ENCODE assay signal across 8 cellular contexts in the genomic region with DNA sequence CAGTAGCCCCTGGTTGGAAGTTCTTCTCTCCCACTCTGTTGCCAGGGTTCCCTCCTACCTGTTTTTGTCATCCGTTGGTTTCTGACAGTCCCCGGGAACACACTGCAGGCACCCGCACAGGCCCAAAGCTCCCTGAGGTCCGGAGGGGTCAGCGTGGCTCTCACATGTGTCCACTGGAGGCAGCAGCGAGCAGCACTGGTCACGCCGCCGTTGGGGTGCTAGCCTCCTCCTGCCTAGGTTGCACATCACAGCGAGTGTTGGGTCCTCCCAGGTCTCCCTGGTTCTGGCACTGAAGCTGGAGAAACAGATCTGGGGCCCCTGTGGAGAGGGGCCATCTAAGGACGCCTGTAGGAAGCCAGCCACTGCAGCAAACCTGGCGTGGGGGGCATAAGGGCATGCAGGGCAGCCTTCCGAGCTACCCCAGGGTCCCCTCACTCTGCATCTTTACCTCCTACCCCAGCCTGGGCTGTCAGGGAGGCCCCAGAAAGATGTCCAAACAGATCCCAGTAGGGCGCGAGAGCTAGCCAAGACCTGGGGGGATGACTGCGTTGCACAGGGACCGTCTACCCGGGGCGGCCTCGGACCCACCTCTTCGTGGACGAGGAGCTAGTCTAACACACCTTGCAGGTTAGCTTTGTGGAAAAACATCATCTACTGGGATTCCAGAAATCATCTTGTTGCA. TPM values are rescaled to one million over a fixed set of nuclear protein-coding genes. Genes with fewer than 3 reads are reported as not detected.
A peak's percentile ranks its signal among the peaks of the same experiment; 100 is the strongest.
DNase-seq lines count a peak whose midpoint lies in the region; ATAC-seq and TF ChIP-seq lines count a peak whose summit lies in the region.

No MANE protein-coding gene starts in this region.

- H3K4me1 ChIP-seq in fibroblast of lung (ENCODE audit: control insufficient read depth, extremely low read depth, insufficient read depth, low read length): no peaks in the 10 kb centered on the region

- POLR2A ChIA-PET in WTC11 (lab: Charles Lee): interaction anchor here (0.6 kb wide), 1 partner anchor 97 kb away, joined by 3 read pairs; no protein-coding TSS in a partner anchor

- CTCF ChIA-PET in WTC11 (lab: Charles Lee): interaction anchor here (0.5 to 3.1 kb wide), 65 partner anchors 8 to 601 kb away, joined by 3 to 25 read pairs (median 5); partner anchors contain the start of genes PWWP2B and STK32C

- no peaks in the 10 kb centered on the region for H3K9me3 ChIP-seq in fibroblast of lung (ENCODE audit: control insufficient read depth, insufficient read depth, low read depth, low read length)

- H3K27ac ChIP-seq in fibroblast of lung (ENCODE audit: insufficient read depth, low read length): no peak overlapping the region

- no peaks in the 10 kb centered on the region for H4K20me1 ChIP-seq in fibroblast of lung (ENCODE audit: control insufficient read depth, extremely low read depth, insufficient read depth, low read length)

- H3K79me2 ChIP-seq in fibroblast of lung (ENCODE audit: control insufficient read depth, insufficient read depth, low read length): no peaks in the 10 kb centered on the region

- DNase-seq in H7 (peak; percentile 92), WTC11 (ENCODE audit: low spot score) (peak; percentile 78), fibroblast of lung (ENCODE audit: low read depth in 2 of 2) (no peak), sciatic nerve (ENCODE audit: low spot score) (peak; percentile 58), DMS79 (lab: John Stamatoyannopoulos, UW) (no peak), NCI-H446 (lab: John Stamatoyannopoulos, UW) (no peak), retina (no peak)

- H3K4me2 ChIP-seq in fibroblast of lung (ENCODE audit: extremely low read depth, insufficient read depth, low read length): no peak overlapping the region

- H3K27me3 ChIP-seq in H7 (ENCODE audit: control insufficient read depth, insufficient read depth, low read length): no peaks in the 10 kb centered on the region
- no peaks in the 10 kb centered on the region for H3K27me3 ChIP-seq in fibroblast of lung (ENCODE audit: control insufficient read depth, insufficient read depth, low read length)

- H3K4me3 ChIP-seq in H7 (ENCODE audit: insufficient read depth, low read depth, low read length): no peak overlapping the region
- H3K4me3 ChIP-seq in fibroblast of lung (replicated peaks in 1 of 4; ENCODE audit: control extremely low read depth in 1 of 4, insufficient read depth in 1 of 4, low read depth in 3 of 4, low read length in 4 of 4): no peak overlapping the region

- no peaks in the 10 kb centered on the region for H3K4me1 Mint-ChIP-seq in WTC11

- intact Hi-C loops in sciatic nerve (cut with DNase I): no loop called here

- H3K9me3 Mint-ChIP-seq in WTC11: peaks cover 7% of the 10 kb centered on the region

- ATAC-seq in WTC11 (peak; percentile 92), sciatic nerve (peak; percentile 41), HG03097 (IDR thresholded peaks at IDR 0.05; ENCODE audit: low FRiP score, unreplicated experiment) (no peak)

- H3K4me3 Mint-ChIP-seq in WTC11: no peak overlapping the region

- H2AFZ ChIP-seq in fibroblast of lung (ENCODE audit: low read length): no peak overlapping the region

- no peak overlapping the region for H3K9ac ChIP-seq in fibroblast of lung (ENCODE audit: insufficient read depth, low read length)

- H3K36me3 ChIP-seq in H7 (replicated peaks; ENCODE audit: control insufficient read depth, insufficient read depth, low read length): no peaks in the 10 kb centered on the region
- peaks cover 3% of the 10 kb centered on the region for H3K36me3 ChIP-seq in fibroblast of lung (ENCODE audit: control insufficient read depth, insufficient read depth, low read length)

- TF ChIP-seq CTCF in WTC11 (IDR thresholded peaks at IDR 0.05): peak; percentile 61; the same call in 1 of the 2 replicates
- peak; percentile 19 to 64 for TF ChIP-seq CTCF in fibroblast of lung (conservative IDR thresholded peaks at IDR 0.05 in 1 of 2, IDR thresholded peaks at IDR 0.05 in 1 of 2; ENCODE audit: low read depth in 1 of 2, low read length in 2 of 2)

- H3K36me3 Mint-ChIP-seq in WTC11: peaks cover 4% of the 10 kb centered on the region

- H3K27me3 Mint-ChIP-seq in WTC11 (ENCODE audit: low read depth): no peaks in the 10 kb centered on the region

- H3K27ac Mint-ChIP-seq in WTC11: no peak overlapping the region

TF ChIP-seq in WTC11, 78 proteins besides CTCF, POLR2A, EP300 and RAD21:
- TF ChIP-seq RORB (CRISPR knock-in tag; IDR thresholded peaks at IDR 0.05) (no peak), SMAD3 (CRISPR knock-in tag; IDR thresholded peaks at IDR 0.05; ENCODE audit: borderline replicate concordance) (no peak), ESRRA (CRISPR knock-in tag; IDR thresholded peaks at IDR 0.05; ENCODE audit: borderline replicate concordance) (no peak), ZNF121 (CRISPR knock-in tag; IDR thresholded peaks at IDR 0.05) (no peak), ZBTB21 (CRISPR knock-in tag; IDR thresholded peaks at IDR 0.05; ENCODE audit: borderline replicate concordance) (no peak), MYBL2 (CRISPR knock-in tag; IDR thresholded peaks at IDR 0.05) (no peak), ZMAT4 (CRISPR knock-in tag; IDR thresholded peaks at IDR 0.05) (no peak)
- TF ChIP-seq, protein P1, sequence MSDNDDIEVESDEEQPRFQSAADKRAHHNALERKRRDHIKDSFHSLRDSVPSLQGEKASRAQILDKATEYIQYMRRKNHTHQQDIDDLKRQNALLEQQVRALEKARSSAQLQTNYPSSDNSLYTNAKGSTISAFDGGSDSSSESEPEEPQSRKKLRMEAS (CRISPR knock-in tag; IDR thresholded peaks at IDR 0.05): no peak
- TF ChIP-seq, protein P2, sequence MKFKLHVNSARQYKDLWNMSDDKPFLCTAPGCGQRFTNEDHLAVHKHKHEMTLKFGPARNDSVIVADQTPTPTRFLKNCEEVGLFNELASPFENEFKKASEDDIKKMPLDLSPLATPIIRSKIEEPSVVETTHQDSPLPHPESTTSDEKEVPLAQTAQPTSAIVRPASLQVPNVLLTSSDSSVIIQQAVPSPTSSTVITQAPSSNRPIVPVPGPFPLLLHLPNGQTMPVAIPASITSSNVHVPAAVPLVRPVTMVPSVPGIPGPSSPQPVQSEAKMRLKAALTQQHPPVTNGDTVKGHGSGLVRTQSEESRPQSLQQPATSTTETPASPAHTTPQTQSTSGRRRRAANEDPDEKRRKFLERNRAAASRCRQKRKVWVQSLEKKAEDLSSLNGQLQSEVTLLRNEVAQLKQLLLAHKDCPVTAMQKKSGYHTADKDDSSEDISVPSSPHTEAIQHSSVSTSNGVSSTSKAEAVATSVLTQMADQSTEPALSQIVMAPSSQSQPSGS (CRISPR knock-in tag; IDR thresholded peaks at IDR 0.05; ENCODE audit: borderline replicate concordance, low read depth): no peak

RNA-seq across cellular contexts. Expression of gene LRRC27, which starts 28.9 kb away (rescaled TPM):
- 4.0 and 5.7 TPM in 2 replicates for total RNA-seq in H7 (2014; rRNA removed; shearing (Covaris generic))
- total RNA-seq in WTC11 (2021) (4.0 to 4.6 TPM (median 4.4 TPM) in 3 replicates), fibroblast of lung (11.7 and 13.1 TPM in 2 replicates), sciatic nerve (12.4 TPM)
- polyA plus RNA-seq in fibroblast of lung: 3.5 and 4.1 TPM in 2 replicates
- 3.6 and 5.5 TPM in 2 replicates for polyA plus RNA-seq in fibroblast of lung (2012)
- polyA minus RNA-seq in fibroblast of lung (ENCODE audit: low replicate concordance): 2.9 and 5.4 TPM in 2 replicates

RNA-seq across cellular contexts. Expression of gene PWWP2B, which starts 36.1 kb away (rescaled TPM):
- 14.3 and 15.3 TPM in 2 replicates for total RNA-seq in H7 (2014; rRNA removed; shearing (Covaris generic))
- total RNA-seq in WTC11 (2021) (12.2 to 14.1 TPM (median 13.6 TPM) in 3 replicates), fibroblast of lung (14.1 and 15.9 TPM in 2 replicates), sciatic nerve (13.3 TPM)
- polyA plus RNA-seq in fibroblast of lung: 1.5 and 1.6 TPM in 2 replicates
- 3.3 and 4.4 TPM in 2 replicates for polyA plus RNA-seq in fibroblast of lung (2012)
- 1.7 and 1.9 TPM in 2 replicates for polyA minus RNA-seq in fibroblast of lung (ENCODE audit: low replicate concordance)

RNA-seq across cellular contexts. Expression of gene STK32C, which starts 53.2 kb away (rescaled TPM):
- 24.9 and 31.4 TPM in 2 replicates for total RNA-seq in H7 (2014; rRNA removed; shearing (Covaris generic))
- total RNA-seq in WTC11 (2021) (20.7 to 23.2 TPM (median 22.2 TPM) in 3 replicates), fibroblast of lung (12.6 and 21.5 TPM in 2 replicates), sciatic nerve (11.1 TPM)
- 4.4 and 8.0 TPM in 2 replicates for polyA plus RNA-seq in fibroblast of lung
- 8.4 and 17.6 TPM in 2 replicates for polyA plus RNA-seq in fibroblast of lung (2012)
- polyA minus RNA-seq in fibroblast of lung (ENCODE audit: low replicate concordance): 8.6 and 15.8 TPM in 2 replicates

Comparison
In these comparisons a context has a peak if more than half of its experiments do, and no peak if none do; other contexts are left out.
1. DNase-seq: peak in H7 (single experiment), WTC11 (single experiment) and sciatic nerve (single experiment); none in fibroblast of lung (0 of 2), DMS79 (single experiment), NCI-H446 (0 of 2) and retina (single experiment).